In the genomic region with DNA sequence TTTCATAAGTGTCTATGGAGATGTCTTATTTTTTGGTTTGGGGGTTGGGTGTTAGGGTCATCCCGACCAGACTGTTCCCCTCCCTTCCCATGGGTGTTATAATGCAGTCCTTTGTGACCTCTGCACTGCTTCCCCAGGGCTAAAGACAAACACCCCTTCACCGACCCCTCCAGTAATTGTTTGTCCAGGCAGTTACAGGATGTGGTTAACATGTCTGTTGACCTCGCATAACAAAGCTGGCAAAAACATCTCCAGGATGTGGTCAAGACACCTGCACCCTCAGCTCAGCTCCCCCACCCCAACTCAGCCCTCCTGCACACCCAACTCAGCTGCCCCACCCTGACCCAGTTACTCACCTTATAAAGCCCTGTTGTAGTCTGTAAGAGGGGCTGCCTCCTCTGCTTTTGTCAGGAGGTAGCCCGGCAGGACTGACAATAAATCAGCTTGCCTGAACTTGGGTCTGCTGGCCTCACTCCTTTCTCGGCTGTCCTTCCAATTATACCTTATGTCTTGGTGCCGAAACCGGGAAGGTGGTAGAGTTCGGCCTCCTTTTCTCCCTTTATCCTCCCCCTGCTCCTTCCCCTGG, we compare ENCODE assay signal across 8 cellular contexts.
A peak's percentile ranks its signal among the peaks of the same experiment; 100 is the strongest.
DNase-seq lines count a peak whose midpoint lies in the region; ATAC-seq and TF ChIP-seq lines count a peak whose summit lies in the region.

No MANE protein-coding gene starts in this region.

- peaks cover 29% of the 10 kb centered on the region for H3K36me3 Mint-ChIP-seq in CD4-positive, CD25-positive, alpha-beta regulatory T cell
- H3K36me3 Mint-ChIP-seq in activated T-helper 2 cell treated with anti-CD3 and anti-CD28 coated beads, Interferon-gamma antibody, Interleukin-2, Interleukin-4, amounts not matched to agents 10 μg/mL and 5 μg/mL and 100 μg/mL, durations not matched to agents 14 hours and 24 hours and 36 hours (ENCODE audit: low read depth), result peaks cover 17% of the 10 kb centered on the region

- no peaks in the 10 kb centered on the region for H3K9me3 ChIP-seq in CD4-positive, CD25-positive, alpha-beta regulatory T cell (ENCODE audit: control insufficient read depth in 2 of 2, low read length in 2 of 2)
- H3K9me3 ChIP-seq in upper lobe of left lung, result peaks cover 0 to 3% (median 0%) of the 10 kb centered on the region in 4 donors

- DNase-seq in CD4-positive, CD25-positive, alpha-beta regulatory T cell, result peak in 2 of 3 donors; percentile 51 to 85
- DNase-seq in activated T-helper 2 cell treated with anti-CD3 and anti-CD28 coated beads, Interferon-gamma antibody, Interleukin-2, Interleukin-4, amounts not matched to agents 10 μg/mL and 5 μg/mL and 100 μg/mL, durations not matched to agents 14 hours and 24 hours and 36 hours (ENCODE audit: low spot score), result peak; percentile 14
- DNase-seq in left lobe of liver (ENCODE audit: low spot score) (no peak), upper lobe of left lung (no peak), AG08395 (ENCODE audit: low spot score) (no peak), NCI-H69 (lab: John Stamatoyannopoulos, UW) (no peak)

- H3K27ac ChIP-seq in CD4-positive, CD25-positive, alpha-beta regulatory T cell (ENCODE audit: insufficient read depth, low read length, poor library complexity, severe bottlenecking), result no peak overlapping the region
- H3K27ac ChIP-seq in upper lobe of left lung, result no peak overlapping the region

- intact Hi-C loops in activated T-helper 2 cell treated with anti-CD3 and anti-CD28 coated beads, Interferon-gamma antibody, Interleukin-2, Interleukin-4, amounts not matched to agents 10 μg/mL and 5 μg/mL and 100 μg/mL, durations not matched to agents 14 hours and 24 hours and 36 hours (cut with micrococcal nuclease), result no loop called here

- no peak for TF ChIP-seq EP300 in upper lobe of left lung (IDR thresholded peaks at IDR 0.05)

- H3K27me3 ChIP-seq in CD4-positive, CD25-positive, alpha-beta regulatory T cell (ENCODE audit: control insufficient read depth, insufficient read depth, low read length), result no peaks in the 10 kb centered on the region
- no peaks in the 10 kb centered on the region for H3K27me3 ChIP-seq in upper lobe of left lung

- peaks cover 4 to 33% (median 16%) of the 10 kb centered on the region in 7 donors for H3K9me3 Mint-ChIP-seq in CD4-positive, CD25-positive, alpha-beta regulatory T cell
- H3K9me3 Mint-ChIP-seq in activated T-helper 2 cell treated with anti-CD3 and anti-CD28 coated beads, Interferon-gamma antibody, Interleukin-2, Interleukin-4, amounts not matched to agents 10 μg/mL and 5 μg/mL and 100 μg/mL, durations not matched to agents 14 hours and 24 hours and 36 hours, result peaks cover 45% of the 10 kb centered on the region

- no peak for TF ChIP-seq CTCF in upper lobe of left lung (IDR thresholded peaks at IDR 0.05)

- WGBS in upper lobe of left lung, 2 donors, result 53 to 54% methylated on average over 8 of the region's 8 CpGs

- H3K27ac Mint-ChIP-seq in CD4-positive, CD25-positive, alpha-beta regulatory T cell, result peak overlapping the region; percentile 91 to 94 (median 94)
- no peak overlapping the region for H3K27ac Mint-ChIP-seq in activated T-helper 2 cell treated with anti-CD3 and anti-CD28 coated beads, Interferon-gamma antibody, Interleukin-2, Interleukin-4, amounts not matched to agents 10 μg/mL and 5 μg/mL and 100 μg/mL, durations not matched to agents 14 hours and 24 hours and 36 hours

- H3K4me1 ChIP-seq in CD4-positive, CD25-positive, alpha-beta regulatory T cell (ENCODE audit: control insufficient read depth, insufficient read depth, low read length, poor library complexity, severe bottlenecking), result peaks cover 27% of the 10 kb centered on the region
- H3K4me1 ChIP-seq in upper lobe of left lung, result no peaks in the 10 kb centered on the region

- peak overlapping the region; percentile 53 to 83 (median 73) for H3K4me3 Mint-ChIP-seq in CD4-positive, CD25-positive, alpha-beta regulatory T cell
- H3K4me3 Mint-ChIP-seq in activated T-helper 2 cell treated with anti-CD3 and anti-CD28 coated beads, Interferon-gamma antibody, Interleukin-2, Interleukin-4, amounts not matched to agents 10 μg/mL and 5 μg/mL and 100 μg/mL, durations not matched to agents 14 hours and 24 hours and 36 hours (ENCODE audit: low read depth), result no peak overlapping the region

- H3K36me3 ChIP-seq in CD4-positive, CD25-positive, alpha-beta regulatory T cell (ENCODE audit: control insufficient read depth, insufficient read depth, low read length), result no peaks in the 10 kb centered on the region
- H3K36me3 ChIP-seq in upper lobe of left lung, result no peaks in the 10 kb centered on the region

- no peak overlapping the region for H3K4me3 ChIP-seq in CD4-positive, CD25-positive, alpha-beta regulatory T cell (ENCODE audit: low read depth, low read length)
- no peak overlapping the region for H3K4me3 ChIP-seq in upper lobe of left lung

- ATAC-seq in CD4-positive, CD25-positive, alpha-beta regulatory T cell (ENCODE audit: low read depth in 2 of 2), result peak; percentile 68 to 70
- ATAC-seq in GM19328 (IDR thresholded peaks at IDR 0.05; ENCODE audit: unreplicated experiment), result peak; percentile 79
- peak; percentile 98 for ATAC-seq in HG03354 (IDR thresholded peaks at IDR 0.05; ENCODE audit: poor library complexity, severe bottlenecking, unreplicated experiment)
- ATAC-seq in left lobe of liver, result no peak
- ATAC-seq in upper lobe of left lung (ENCODE audit: low FRiP score in 2 of 2), result no peak

- no peak for TF ChIP-seq POLR2A in upper lobe of left lung (IDR thresholded peaks at IDR 0.05)

- peaks cover 14 to 75% (median 43%) of the 10 kb centered on the region in 4 donors for H3K4me1 Mint-ChIP-seq in CD4-positive, CD25-positive, alpha-beta regulatory T cell
- peaks cover 31% of the 10 kb centered on the region for H3K4me1 Mint-ChIP-seq in activated T-helper 2 cell treated with anti-CD3 and anti-CD28 coated beads, Interferon-gamma antibody, Interleukin-2, Interleukin-4, amounts not matched to agents 10 μg/mL and 5 μg/mL and 100 μg/mL, durations not matched to agents 14 hours and 24 hours and 36 hours (ENCODE audit: low read depth)

- no peaks in the 10 kb centered on the region for H3K27me3 Mint-ChIP-seq in CD4-positive, CD25-positive, alpha-beta regulatory T cell
- no peaks in the 10 kb centered on the region for H3K27me3 Mint-ChIP-seq in activated T-helper 2 cell treated with anti-CD3 and anti-CD28 coated beads, Interferon-gamma antibody, Interleukin-2, Interleukin-4, amounts not matched to agents 10 μg/mL and 5 μg/mL and 100 μg/mL, durations not matched to agents 14 hours and 24 hours and 36 hours (ENCODE audit: low read depth)

Comparison
In these comparisons a context has a peak if more than half of its experiments do, and no peak if none do; other contexts are left out.
1. ATAC-seq: peak in CD4-positive, CD25-positive, alpha-beta regulatory T cell (2 of 2), GM19328 (single experiment) and HG03354 (single experiment); none in left lobe of liver (single experiment) and upper lobe of left lung (0 of 2).
2. DNase-seq: peak in CD4-positive, CD25-positive, alpha-beta regulatory T cell (2 of 3) and activated T-helper 2 cell treated with anti-CD3 and anti-CD28 coated beads, Interferon-gamma antibody, Interleukin-2, Interleukin-4, amounts not matched to agents 10 μg/mL and 5 μg/mL and 100 μg/mL, durations not matched to agents 14 hours and 24 hours and 36 hours (single experiment); none in left lobe of liver (single experiment), upper lobe of left lung (0 of 2), AG08395 (single experiment) and NCI-H69 (single experiment).